In the genomic region with DNA sequence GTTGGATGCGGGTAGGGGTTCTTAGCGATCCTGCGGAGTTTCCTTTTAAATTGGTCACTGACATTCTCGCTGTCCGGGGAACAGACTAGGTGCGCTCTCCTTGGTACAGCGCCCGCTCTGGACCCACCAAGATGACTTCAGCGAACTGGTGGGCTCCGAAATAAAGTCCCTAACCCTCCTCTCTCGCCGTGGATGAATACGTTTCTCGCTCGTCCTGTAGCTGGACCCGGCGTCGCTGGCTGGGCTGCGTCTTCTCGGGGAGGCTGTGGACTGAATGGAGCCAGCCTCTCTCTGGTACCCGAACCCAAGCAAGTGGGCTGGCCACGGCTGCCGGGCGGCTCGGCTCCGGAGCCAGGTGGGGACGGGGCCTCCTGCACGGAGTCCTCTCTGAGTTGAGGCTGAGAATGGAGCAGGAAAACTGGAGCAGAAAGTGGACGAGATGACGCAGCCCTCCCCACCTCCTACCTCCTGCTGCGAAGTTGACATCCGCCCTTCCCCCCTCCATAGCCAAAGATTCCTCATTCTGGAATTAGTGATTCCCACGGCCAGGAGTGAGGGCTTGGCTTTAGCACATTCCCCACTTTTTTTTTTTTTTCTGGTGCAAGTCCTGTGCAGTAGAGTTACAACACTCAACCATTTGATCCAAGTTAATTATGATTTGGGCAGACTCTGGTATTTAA, we compare ENCODE assay signal across 8 cellular contexts. TPM values are rescaled to one million over a fixed set of nuclear protein-coding genes. Genes with fewer than 3 reads are reported as not detected.
DNase-seq lines count a peak whose midpoint lies in the region; ATAC-seq and TF ChIP-seq lines count a peak whose summit lies in the region.

No MANE protein-coding gene starts in this region.

- no peaks in the 10 kb centered on the region for H4K20me1 ChIP-seq in PC-3 (ENCODE audit: low read length)

- no peaks in the 10 kb centered on the region for H3F3A ChIP-seq in PC-3 (ENCODE audit: low read length, unreplicated experiment)

- peak; percentile 76 for DNase-seq in Daoy (ENCODE audit: low read depth)
- DNase-seq in PC-3: no peak
- peak; percentile 89 for DNase-seq in fibroblast of mammary gland (ENCODE audit: low read depth)
- DNase-seq in T-helper 1 cell: no peak
- DNase-seq in NCI-H2107 (lab: John Stamatoyannopoulos, UW): no peak

- H3K36me3 ChIP-seq in PC-3 (ENCODE audit: low read depth, low read length) (no peaks in the 10 kb centered on the region), parathyroid adenoma (ENCODE audit: control insufficient read depth, insufficient read depth, low read length) (no peaks in the 10 kb centered on the region)

- no peak for ATAC-seq in PC-3
- no peak for ATAC-seq in HG02884 (IDR thresholded peaks at IDR 0.05; ENCODE audit: unreplicated experiment)
- ATAC-seq in GM21367 (IDR thresholded peaks at IDR 0.05; ENCODE audit: unreplicated experiment): no peak

- no peaks in the 10 kb centered on the region for H3K9me2 ChIP-seq in PC-3 (replicated peaks; ENCODE audit: low read length)

- H3K9ac ChIP-seq in PC-3 (ENCODE audit: low read length): no peak overlapping the region
- no peak overlapping the region for H3K9ac ChIP-seq in parathyroid adenoma

- H3K4me2 ChIP-seq in PC-3 (ENCODE audit: low read length) (peak overlapping the region; percentile 86), parathyroid adenoma (ENCODE audit: low read length) (peak overlapping the region; percentile 50)

- peak overlapping the region; percentile 63 for H2AFZ ChIP-seq in PC-3 (ENCODE audit: low read length)
- peak overlapping the region; percentile 22 for H2AFZ ChIP-seq in parathyroid adenoma

- peak overlapping the region; percentile 64 for H3K4me3 ChIP-seq in PC-3 (ENCODE audit: low read length)
- peak overlapping the region; percentile 73 for H3K4me3 ChIP-seq in fibroblast of mammary gland (ENCODE audit: control insufficient read depth, low read depth, low read length)
- no peak overlapping the region for H3K4me3 ChIP-seq in parathyroid adenoma (ENCODE audit: low read depth, low read length)

- H3K9me3 ChIP-seq in PC-3 (ENCODE audit: low read length): no peaks in the 10 kb centered on the region
- no peaks in the 10 kb centered on the region for H3K9me3 ChIP-seq in parathyroid adenoma (ENCODE audit: control insufficient read depth, low read length)

- POLR2A ChIA-PET in PC-3 (lab: Charles Lee; ENCODE audit: unreplicated experiment): interaction anchor here (0.7 kb wide), 1 partner anchor 55 kb away, joined by 5 read pairs; no protein-coding TSS in a partner anchor

- H3K4me1 ChIP-seq in PC-3 (ENCODE audit: insufficient read depth, low read length) (peaks cover 19% of the 10 kb centered on the region), parathyroid adenoma (peaks cover 6% of the 10 kb centered on the region)

- H3K27ac ChIP-seq in PC-3 (ENCODE audit: low read length) (no peak overlapping the region), parathyroid adenoma (no peak overlapping the region)

- H3K27me3 ChIP-seq in PC-3 (ENCODE audit: low read length): peaks cover 40% of the 10 kb centered on the region
- H3K27me3 ChIP-seq in parathyroid adenoma (ENCODE audit: control insufficient read depth, insufficient read depth, low read length): peaks cover 3% of the 10 kb centered on the region

- BruUV-seq in PC-3 (replicated peaks; lab: Mats Ljungman, UMichigan): no TSS peak

- intact Hi-C loops in PC-3 (cut with micrococcal nuclease): no loop called here

- no peak for TF ChIP-seq CTCF in PC-3 (conservative IDR thresholded peaks at IDR 0.05; ENCODE audit: low read depth, low read length)
- no peak for TF ChIP-seq CTCF in fibroblast of mammary gland (conservative IDR thresholded peaks at IDR 0.05; ENCODE audit: control insufficient read depth, insufficient read depth, low read depth, low read length)
- no peak for TF ChIP-seq CTCF in parathyroid adenoma (IDR thresholded peaks at IDR 0.05)

- CTCF ChIA-PET in PC-3 (lab: Charles Lee): no interaction called here

- H3K79me2 ChIP-seq in PC-3 (ENCODE audit: low read length) (no peaks in the 10 kb centered on the region), parathyroid adenoma (no peaks in the 10 kb centered on the region)

RNA-seq across cellular contexts. Expression of gene UNC5B, which starts 1.5 kb away (rescaled TPM):
- 4.0 and 6.0 TPM in 2 replicates for total RNA-seq in Daoy (2014; rRNA removed; shearing (Covaris generic))
- total RNA-seq in PC-3 (2014; rRNA removed): 0.26 and 0.46 TPM in 2 replicates

Comparison
In these comparisons a context has a peak if more than half of its experiments do, and no peak if none do; other contexts are left out.
1. DNase-seq: peak in Daoy (single experiment) and fibroblast of mammary gland (single experiment); none in PC-3 (single experiment), T-helper 1 cell (0 of 5) and NCI-H2107 (single experiment).